In the genomic region with DNA sequence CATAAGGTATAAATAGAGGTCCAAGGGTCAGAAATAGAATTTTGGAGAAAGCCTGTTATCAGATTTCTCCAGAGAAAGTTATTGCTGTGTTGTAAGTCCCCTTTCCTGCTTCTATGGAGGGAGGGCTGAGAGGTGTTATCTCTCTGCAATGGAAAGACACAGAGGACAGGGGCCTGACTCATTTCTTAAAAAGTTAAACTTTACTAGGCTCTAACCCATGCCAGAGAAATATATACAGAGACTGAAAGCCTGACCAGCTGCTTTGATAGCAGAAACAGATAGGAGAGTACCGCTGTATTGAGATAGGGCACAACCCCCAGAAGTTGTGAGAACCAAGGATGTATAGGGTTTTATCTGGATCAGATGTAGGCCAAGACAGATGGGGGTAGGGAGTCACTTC, we compare ENCODE assay signal across 39 cellular contexts.
"Had no signal": no experiment of that assay in that cellular context is flagged by ENCODE, and none has a peak within 500 bp of the region (broad histone marks: within the 10 kb centered on the region; RNA-seq: fewer than 3 reads in every experiment).

No MANE protein-coding gene starts in this region.

- H3K27me3 Mint-ChIP-seq: activated CD4-positive, alpha-beta memory T cell treated with anti-CD3 and anti-CD28 coated beads for 36 hours; activated CD4-positive, alpha-beta T cell treated with anti-CD3 and anti-CD28 coated beads, Interleukin-2, amount 10 ng/mL, durations not matched to agents 24 days and 14 days; activated naive CD8-positive, alpha-beta T cell treated with anti-CD3 and anti-CD28 coated beads for 36 hours; effector memory CD8-positive, alpha-beta T cell; naive B cell; stimulated activated naive CD8-positive, alpha-beta T cell treated with anti-CD3 and anti-CD28 coated beads, Interleukin-15, amount 100 ng/mL, for 72 hours had no signal

- FAIRE-seq: keratinocyte, small intestine, TTC549 had no signal

- DNase-seq: activated CD4-positive, alpha-beta memory T cell treated with anti-CD3 and anti-CD28 coated beads for 36 hours; activated CD4-positive, alpha-beta T cell treated with anti-CD3 and anti-CD28 coated beads, Interleukin-2, amount 10 ng/mL, durations not matched to agents 24 days and 14 days; activated CD4-positive, CD25-positive, alpha-beta regulatory T cell treated with anti-CD3 and anti-CD28 coated beads, Interleukin-2, amount 50 U/mL, for 72 hours; activated CD8-positive, alpha-beta memory T cell treated with anti-CD3 and anti-CD28 coated beads, Interleukin-2, amount 50 U/mL, for 4 hours; activated effector memory CD4-positive, alpha-beta T cell treated with anti-CD3 and anti-CD28 coated beads, Interleukin-2, amount 50 U/mL, for 16 hours; activated naive CD4-positive, alpha-beta T cell treated with anti-CD3 and anti-CD28 coated beads for 36 hours; activated naive CD8-positive, alpha-beta T cell treated with anti-CD3 and anti-CD28 coated beads for 36 hours; activated T-cell treated with anti-CD3 and anti-CD28 coated beads, Interleukin-2, amount 50 U/mL, for 1 hour; adrenal gland; brain microvascular endothelial cell; caudate nucleus; cortex of kidney; effector memory CD8-positive, alpha-beta T cell; head of caudate nucleus; hippocampal formation; left lung; naive B cell; nephron progenitor cell; sigmoid colon; small intestine; stimulated activated CD4-positive, alpha-beta T cell treated with anti-CD3 and anti-CD28 coated beads, Interleukin-4, amount 100 ng/mL, for 24 hours; stimulated activated naive CD8-positive, alpha-beta T cell treated with anti-CD3 and anti-CD28 coated beads, Interleukin-15, amount 100 ng/mL, for 72 hours; substantia nigra; T-helper 9 cell; thyroid gland; upper lobe of left lung; WERI-Rb-1 had no signal

- H3K9me3 Mint-ChIP-seq: activated CD4-positive, alpha-beta memory T cell treated with anti-CD3 and anti-CD28 coated beads for 36 hours; activated CD4-positive, alpha-beta T cell treated with anti-CD3 and anti-CD28 coated beads, Interleukin-2, amount 10 ng/mL, durations not matched to agents 24 days and 14 days; activated naive CD4-positive, alpha-beta T cell treated with anti-CD3 and anti-CD28 coated beads for 36 hours; activated naive CD8-positive, alpha-beta T cell treated with anti-CD3 and anti-CD28 coated beads for 36 hours; activated T-helper 1 cell treated with anti-CD3 and anti-CD28 coated beads, Interleukin-12 subunit alpha, Interleukin-12 subunit beta, Interleukin-2, Interleukin-4 antibody, amounts not matched to agents 30 ng/mL and 10 ng/mL and 1 ng/mL, durations not matched to agents 14 hours and 24 hours and 36 hours; mesothelial cell of epicardium; nephron progenitor cell; T-helper 1 cell treated with Interleukin-12 subunit alpha and Interleukin-12 subunit beta and Interleukin-4 antibody, amounts not matched to agents 30 μg/mL and 1 μg/mL, for 36 hours had no signal

- H3K27me3 ChIP-seq: adrenal gland, ascending aorta, brain microvascular endothelial cell, gastroesophageal sphincter, left lung, neutrophil, sigmoid colon, thyroid gland, upper lobe of left lung, vagina had no signal

- H3K27ac Mint-ChIP-seq: activated CD4-positive, alpha-beta memory T cell treated with anti-CD3 and anti-CD28 coated beads for 36 hours; activated CD4-positive, alpha-beta T cell treated with anti-CD3 and anti-CD28 coated beads, Interleukin-2, amount 10 ng/mL, durations not matched to agents 24 days and 14 days; activated naive CD4-positive, alpha-beta T cell treated with anti-CD3 and anti-CD28 coated beads for 36 hours; activated naive CD8-positive, alpha-beta T cell treated with anti-CD3 and anti-CD28 coated beads for 36 hours; activated T-helper 1 cell treated with anti-CD3 and anti-CD28 coated beads, Interleukin-12 subunit alpha, Interleukin-12 subunit beta, Interleukin-2, Interleukin-4 antibody, amounts not matched to agents 30 ng/mL and 10 ng/mL and 1 ng/mL, durations not matched to agents 14 hours and 24 hours and 36 hours; effector memory CD8-positive, alpha-beta T cell; mesothelial cell of epicardium; naive B cell; nephron progenitor cell; stimulated activated effector memory CD8-positive, alpha-beta T cell treated with anti-CD3 and anti-CD28 coated beads, Interleukin-12 subunit alpha, Interleukin-12 subunit beta, amount 100 ng/mL, for 72 hours; stimulated activated naive CD8-positive, alpha-beta T cell treated with anti-CD3 and anti-CD28 coated beads, Interleukin-15, amount 100 ng/mL, for 72 hours; T-helper 1 cell treated with Interleukin-12 subunit alpha and Interleukin-12 subunit beta and Interleukin-4 antibody, amounts not matched to agents 30 μg/mL and 1 μg/mL, for 36 hours had no signal

- H3K27ac ChIP-seq: adrenal gland, ascending aorta, brain microvascular endothelial cell, gastroesophageal sphincter, left lung, neutrophil, prostate gland, sigmoid colon, thyroid gland, upper lobe of left lung, vagina, WERI-Rb-1 had no signal

- H3K36me3 ChIP-seq: adrenal gland, ascending aorta, brain microvascular endothelial cell, gastroesophageal sphincter, left lung, neutrophil, prostate gland, sigmoid colon, thyroid gland, upper lobe of left lung, vagina, WERI-Rb-1 had no signal

- H3K4me3 ChIP-seq: adrenal gland, ascending aorta, gastroesophageal sphincter, left lung, lung, prostate gland, sigmoid colon, thyroid gland, upper lobe of left lung, vagina had no signal

- H3K36me3 Mint-ChIP-seq: activated CD4-positive, alpha-beta memory T cell treated with anti-CD3 and anti-CD28 coated beads for 36 hours; activated naive CD8-positive, alpha-beta T cell treated with anti-CD3 and anti-CD28 coated beads for 36 hours; mesothelial cell of epicardium; naive B cell; stimulated activated effector memory CD8-positive, alpha-beta T cell treated with anti-CD3 and anti-CD28 coated beads, Interleukin-12 subunit alpha, Interleukin-12 subunit beta, amount 100 ng/mL, for 72 hours had no signal

- H3K4me1 Mint-ChIP-seq: activated CD4-positive, alpha-beta T cell treated with anti-CD3 and anti-CD28 coated beads, Interleukin-2, amount 10 ng/mL, durations not matched to agents 24 days and 14 days; activated naive CD8-positive, alpha-beta T cell treated with anti-CD3 and anti-CD28 coated beads for 36 hours; mesothelial cell of epicardium; naive B cell; nephron progenitor cell; stimulated activated effector memory CD8-positive, alpha-beta T cell treated with anti-CD3 and anti-CD28 coated beads, Interleukin-12 subunit alpha, Interleukin-12 subunit beta, amount 100 ng/mL, for 72 hours; stimulated activated naive CD8-positive, alpha-beta T cell treated with anti-CD3 and anti-CD28 coated beads, Interleukin-15, amount 100 ng/mL, for 72 hours had no signal

- H3K4me1 ChIP-seq: adrenal gland, ascending aorta, gastroesophageal sphincter, left lung, prostate gland, sigmoid colon, upper lobe of left lung, vagina had no signal

- H3K4me3 Mint-ChIP-seq: activated CD4-positive, alpha-beta memory T cell treated with anti-CD3 and anti-CD28 coated beads for 36 hours; activated CD4-positive, alpha-beta T cell treated with anti-CD3 and anti-CD28 coated beads, Interleukin-2, amount 10 ng/mL, durations not matched to agents 24 days and 14 days; activated naive CD4-positive, alpha-beta T cell treated with anti-CD3 and anti-CD28 coated beads for 36 hours; activated naive CD8-positive, alpha-beta T cell treated with anti-CD3 and anti-CD28 coated beads for 36 hours; activated T-helper 1 cell treated with anti-CD3 and anti-CD28 coated beads, Interleukin-12 subunit alpha, Interleukin-12 subunit beta, Interleukin-2, Interleukin-4 antibody, amounts not matched to agents 30 ng/mL and 10 ng/mL and 1 ng/mL, durations not matched to agents 14 hours and 24 hours and 36 hours; effector memory CD8-positive, alpha-beta T cell; mesothelial cell of epicardium; nephron progenitor cell; stimulated activated effector memory CD8-positive, alpha-beta T cell treated with anti-CD3 and anti-CD28 coated beads, Interleukin-12 subunit alpha, Interleukin-12 subunit beta, amount 100 ng/mL, for 72 hours; stimulated activated naive CD8-positive, alpha-beta T cell treated with anti-CD3 and anti-CD28 coated beads, Interleukin-15, amount 100 ng/mL, for 72 hours; T-helper 1 cell treated with Interleukin-12 subunit alpha and Interleukin-12 subunit beta and Interleukin-4 antibody, amounts not matched to agents 30 μg/mL and 1 μg/mL, for 36 hours had no signal

- ATAC-seq: effector memory CD8-positive, alpha-beta T cell; gastroesophageal sphincter; left lung; stimulated activated effector memory CD8-positive, alpha-beta T cell treated with anti-CD3 and anti-CD28 coated beads, Interleukin-12 subunit alpha, Interleukin-12 subunit beta, amount 100 ng/mL, for 72 hours; stimulated activated naive CD8-positive, alpha-beta T cell treated with anti-CD3 and anti-CD28 coated beads, Interleukin-15, amount 100 ng/mL, for 72 hours had no signal
